In the genomic region with DNA sequence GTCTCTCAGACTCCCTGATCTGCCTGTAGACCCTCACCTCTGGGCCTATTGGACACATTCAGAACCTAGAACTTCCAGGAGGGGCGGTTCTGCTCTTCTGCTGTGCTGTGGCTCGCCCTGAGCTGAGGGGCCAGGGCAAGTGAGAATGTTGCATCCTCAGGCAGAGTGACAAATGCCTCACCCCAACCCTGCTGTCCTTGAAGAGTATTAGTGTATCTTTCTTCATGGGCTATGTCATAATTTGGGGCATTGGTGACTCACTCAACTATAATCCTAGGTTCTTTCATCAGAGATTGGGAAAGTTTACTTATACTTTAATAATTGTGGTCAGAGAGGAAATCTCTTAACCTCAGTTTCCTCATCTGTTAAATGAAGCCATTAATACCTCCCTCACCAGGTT, we compare ENCODE assay signal across 19 cellular contexts.
"Had no signal": no experiment of that assay in that cellular context is flagged by ENCODE, and none has a peak within 500 bp of the region (broad histone marks: within the 10 kb centered on the region; RNA-seq: fewer than 3 reads in every experiment).

No MANE protein-coding gene starts in this region.

- H3K27me3 ChIP-seq: sigmoid colon, testis, vagina had no signal

- H3K4me3 ChIP-seq: coronary artery, sigmoid colon, smooth muscle cell, testis, vagina had no signal

- H3K9me3 ChIP-seq: sigmoid colon, testis, vagina had no signal

- H3K36me3 ChIP-seq: sigmoid colon, vagina had no signal

- DNase-seq: activated CD4-positive, alpha-beta memory T cell treated with anti-CD3 and anti-CD28 coated beads for 36 hours; activated CD4-positive, alpha-beta T cell treated with anti-CD3 and anti-CD28 coated beads for 4 hours; activated CD4-positive, CD25-positive, alpha-beta regulatory T cell; activated naive CD4-positive, alpha-beta T cell treated with Interleukin-2 at 50 U/mL for 16 hours; activated naive CD8-positive, alpha-beta T cell treated with anti-CD3 and anti-CD28 coated beads for 36 hours; activated T-cell treated with anti-CD3 and anti-CD28 coated beads, Interleukin-2, amount 50 U/mL, for 48 hours; cerebellar nuclear complex; midbrain; retina; sigmoid colon; stimulated activated CD4-positive, alpha-beta T cell treated with anti-CD3 and anti-CD28 coated beads, Interleukin-15, amount 100 ng/mL, for 24 hours; stimulated activated naive B cell treated with anti-CD40 and anti-IgM and Interleukin-4, amounts not matched to agents 10 μg/mL and 1 μg/mL and 100 μg/mL, for 72 hours; T1000; testis had no signal

- ATAC-seq: left lobe of liver; natural killer cell treated with Interleukin-12 subunit alpha and Interleukin-12 subunit beta and Interleukin-15 and Interleukin-18, amount 100 ng/mL, for 72 hours; stimulated activated naive B cell treated with anti-CD40 and anti-IgM and Interleukin-4, amounts not matched to agents 10 μg/mL and 1 μg/mL and 100 μg/mL, for 72 hours had no signal

- H3K4me1 ChIP-seq: sigmoid colon, testis, vagina had no signal

- H3K27ac ChIP-seq: coronary artery, sigmoid colon, testis, vagina had no signal
